In genomic region chr17:72825218-72825617, GRCh38 we compare ENCODE assay signal across 31 cellular contexts.
"Had no signal": no experiment of that assay in that cellular context is flagged by ENCODE, and none has a peak within 500 bp of the region (broad histone marks: within the 10 kb centered on the region; RNA-seq: fewer than 3 reads in every experiment).

No MANE protein-coding gene starts in this region.

- H3K36me3 ChIP-seq: neural progenitor cell, ovary, right lobe of liver, transverse colon, upper lobe of right lung, uterus had no signal

- H3K27ac Mint-ChIP-seq: natural killer cell; nephron; neural progenitor cell; progenitor cell of endocrine pancreas; stimulated activated memory B cell treated with anti-CD40 and anti-IgM and Interleukin-4, amounts not matched to agents 10 μg/mL and 1 μg/mL and 100 μg/mL, for 72 hours; stimulated activated naive CD8-positive, alpha-beta T cell treated with anti-CD3 and anti-CD28 coated beads, Interleukin-15, amount 100 ng/mL, for 72 hours; type B pancreatic cell had no signal

- H3K4me3 Mint-ChIP-seq: natural killer cell; nephron; neural progenitor cell; stimulated activated memory B cell treated with anti-CD40 and anti-IgM and Interleukin-4, amounts not matched to agents 10 μg/mL and 1 μg/mL and 100 μg/mL, for 72 hours; stimulated activated naive CD8-positive, alpha-beta T cell treated with anti-CD3 and anti-CD28 coated beads, Interleukin-15, amount 100 ng/mL, for 72 hours; type B pancreatic cell had no signal

- H3K4me1 Mint-ChIP-seq: nephron; stimulated activated memory B cell treated with anti-CD40 and anti-IgM and Interleukin-4, amounts not matched to agents 10 μg/mL and 1 μg/mL and 100 μg/mL, for 72 hours had no signal

- H3K79me2 ChIP-seq: parathyroid adenoma had no signal

- H3K27ac ChIP-seq: neural progenitor cell, ovary, parathyroid adenoma, psoas muscle, right lobe of liver, skin epidermis, spleen, suprapubic skin, testis, tibial artery, transverse colon, upper lobe of right lung, uterus had no signal

- H3K27me3 Mint-ChIP-seq: stimulated activated memory B cell treated with anti-CD40 and anti-IgM and Interleukin-4, amounts not matched to agents 10 μg/mL and 1 μg/mL and 100 μg/mL, for 72 hours; stimulated activated naive CD8-positive, alpha-beta T cell treated with anti-CD3 and anti-CD28 coated beads, Interleukin-15, amount 100 ng/mL, for 72 hours; type B pancreatic cell had no signal

- H3K9ac ChIP-seq: neural progenitor cell, parathyroid adenoma had no signal

- H3K27me3 ChIP-seq: neural progenitor cell, ovary, right lobe of liver, spleen, suprapubic skin, testis, tibial artery, transverse colon, upper lobe of right lung, uterus had no signal

- H3K4me3 ChIP-seq: neural progenitor cell, ovary, psoas muscle, right lobe of liver, skin epidermis, smooth muscle cell, spleen, suprapubic skin, testis, tibial artery, transverse colon, upper lobe of right lung, uterus had no signal

- H3K4me1 ChIP-seq: neural progenitor cell, parathyroid adenoma, psoas muscle, right lobe of liver, spleen, suprapubic skin, testis, tibial artery, transverse colon, upper lobe of right lung, uterus had no signal

- H3K4me2 ChIP-seq: neural progenitor cell, smooth muscle cell had no signal

- DNase-seq: natural killer cell; occipital lobe; ovary; posterior cingulate gyrus; psoas muscle; right cardiac atrium; right lobe of liver; spleen; stimulated activated CD4-positive, alpha-beta T cell treated with anti-CD3 and anti-CD28 coated beads, Interleukin-12 subunit alpha, Interleukin-12 subunit beta, amount 100 ng/mL, for 4 hours; stimulated activated CD4-positive, alpha-beta T cell treated with anti-CD3 and anti-CD28 coated beads, Interleukin-1b, Interleukin-23, amount 100 ng/mL, for 48 hours; stimulated activated CD4-positive, alpha-beta T cell treated with anti-CD3 and anti-CD28 coated beads, Interleukin-4, amount 100 ng/mL, for 1 hour; stimulated activated CD4-positive, alpha-beta T cell treated with anti-CD3 and anti-CD28 coated beads, Interleukin-4, amount 100 ng/mL, for 4 hours; stimulated activated CD8-positive, alpha-beta memory T cell treated with anti-CD3 and anti-CD28 coated beads, Interleukin-4, amount 100 ng/mL, for 48 hours; stimulated activated naive CD4-positive, alpha-beta T cell; stimulated activated naive CD8-positive, alpha-beta T cell treated with anti-CD3 and anti-CD28 coated beads, Interleukin-15, amount 100 ng/mL, for 72 hours; stimulated activated naive CD8-positive, alpha-beta T cell treated with anti-CD3 and anti-CD28 coated beads, Interleukin-15, Interleukin-2, amounts not matched to agents 100 U/mL and 50 U/mL, for 24 hours; substantia nigra; testis; tibial artery; transverse colon; upper lobe of right lung; uterus had no signal

- H2AFZ ChIP-seq: neural progenitor cell, parathyroid adenoma had no signal

- H3K9me3 ChIP-seq: right lobe of liver, testis had no signal

- ATAC-seq: natural killer cell; psoas muscle; right cardiac atrium; right lobe of liver; stimulated activated memory B cell treated with anti-CD40 and anti-IgM and Interleukin-4, amounts not matched to agents 10 μg/mL and 1 μg/mL and 100 μg/mL, for 72 hours; stimulated activated naive CD8-positive, alpha-beta T cell treated with anti-CD3 and anti-CD28 coated beads, Interleukin-15, amount 100 ng/mL, for 72 hours; stimulated activated naive CD8-positive, alpha-beta T cell treated with anti-CD3 and anti-CD28 coated beads, Interleukin-15, Interleukin-2, amounts not matched to agents 100 U/mL and 50 U/mL, for 24 hours; upper lobe of right lung had no signal
